Comparison of ENCODE assay signal across 1 cellular context in genomic region chr19:39435499-39436349, GRCh38.
TF ChIP-seq lines count a peak whose summit lies in the region.

RPS16 (minus strand) TSS chr19:39435949; CDS start chr19:39435895, 54 bp downstream.

TF ChIP-seq in HepG2, 621 proteins besides CTCF, POLR2A, EP300 and RAD21 (continued from another document and continues in another):
- no peak for TF ChIP-seq BCLAF1 (IDR thresholded peaks at IDR 0.05)
- TF ChIP-seq SRSF1 (optimal IDR thresholded peaks at IDR 0.05; ENCODE audit: low read depth, low read length): peak; percentile 88
- no peak for TF ChIP-seq SMARCE1 (IDR thresholded peaks at IDR 0.05; ENCODE audit: borderline replicate concordance)
- peak; percentile 59; the same call in 1 of the 2 replicates for TF ChIP-seq ZNF777 (CRISPR knock-in tag; IDR thresholded peaks at IDR 0.05)
- peak; percentile 53; the same call in 1 of the 2 replicates for TF ChIP-seq ZBED4 (CRISPR knock-in tag; IDR thresholded peaks at IDR 0.05; ENCODE audit: borderline replicate concordance)
- TF ChIP-seq MTA3 (CRISPR knock-in tag; IDR thresholded peaks at IDR 0.05): no peak
- peak; percentile 59; the same call in 1 of the 2 replicates for TF ChIP-seq ZNF205 (CRISPR knock-in tag; IDR thresholded peaks at IDR 0.05)
- TF ChIP-seq NRL (CRISPR knock-in tag; IDR thresholded peaks at IDR 0.05; ENCODE audit: borderline replicate concordance): peak; percentile 95; the same call in 1 of the 2 replicates
- no peak for TF ChIP-seq ZNF382 (CRISPR knock-in tag; IDR thresholded peaks at IDR 0.05; ENCODE audit: borderline replicate concordance)
- TF ChIP-seq PREB (CRISPR knock-in tag; IDR thresholded peaks at IDR 0.05): no peak
- peak; percentile 64; the same call in 1 of the 2 replicates for TF ChIP-seq NFKB2 (CRISPR knock-in tag; IDR thresholded peaks at IDR 0.05; ENCODE audit: borderline replicate concordance)
- TF ChIP-seq SYNCRIP (IDR thresholded peaks at IDR 0.05; ENCODE audit: insufficient read depth, low read depth, low read length): no peak
- peak; percentile 63; the same call in 1 of the 2 replicates for TF ChIP-seq ZHX1 (CRISPR knock-in tag; IDR thresholded peaks at IDR 0.05; ENCODE audit: low read depth)
- TF ChIP-seq CBX2 (IDR thresholded peaks at IDR 0.05; ENCODE audit: low read depth, low read length): no peak
- TF ChIP-seq CBX2 (CRISPR knock-in tag; IDR thresholded peaks at IDR 0.05; ENCODE audit: low read depth): no peak
- no peak for TF ChIP-seq HMGA1 (CRISPR knock-in tag; conservative IDR thresholded peaks at IDR 0.05)
- peak; percentile 91 for TF ChIP-seq E2F5 (CRISPR knock-in tag; conservative IDR thresholded peaks at IDR 0.05)
- no peak for TF ChIP-seq ZNF7 (CRISPR knock-in tag; IDR thresholded peaks at IDR 0.05)
- no peak for TF ChIP-seq ZNF333 (CRISPR knock-in tag; IDR thresholded peaks at IDR 0.05; ENCODE audit: borderline replicate concordance)
- TF ChIP-seq IKZF5 (CRISPR knock-in tag; IDR thresholded peaks at IDR 0.05): peak; percentile 65
- TF ChIP-seq NPAS2 (CRISPR knock-in tag; IDR thresholded peaks at IDR 0.05; ENCODE audit: borderline replicate concordance): no peak
- TF ChIP-seq ZNF552 (CRISPR knock-in tag; IDR thresholded peaks at IDR 0.05; ENCODE audit: borderline replicate concordance): peak; percentile 76; the same call in 1 of the 2 replicates
- peak; percentile 91 for TF ChIP-seq ETV5 (CRISPR knock-in tag; IDR thresholded peaks at IDR 0.05; ENCODE audit: borderline replicate concordance)
- peak; percentile 89 for TF ChIP-seq MEIS1 (CRISPR knock-in tag; IDR thresholded peaks at IDR 0.05; ENCODE audit: borderline replicate concordance)
- no peak for TF ChIP-seq THAP8 (CRISPR knock-in tag; IDR thresholded peaks at IDR 0.05; ENCODE audit: borderline replicate concordance)
- peak; percentile 87 for TF ChIP-seq GMEB1 (CRISPR knock-in tag; IDR thresholded peaks at IDR 0.05; ENCODE audit: borderline replicate concordance)
- peak; percentile 88 for TF ChIP-seq SP2 (CRISPR knock-in tag; IDR thresholded peaks at IDR 0.05)
- peak; percentile 99 for TF ChIP-seq RBM39 (IDR thresholded peaks at IDR 0.05; ENCODE audit: low read depth, low read length, poor library complexity, severe bottlenecking)
- 0 out of 2 replicates have a peak, but pooled peaks have one; percentile 32 for TF ChIP-seq ZFP41 (CRISPR knock-in tag; IDR thresholded peaks at IDR 0.05; ENCODE audit: borderline replicate concordance)
- TF ChIP-seq AFF4 (CRISPR knock-in tag; IDR thresholded peaks at IDR 0.05): peak; percentile 70; the same call in 1 of the 2 replicates
- no peak for TF ChIP-seq PAF1 (CRISPR knock-in tag; IDR thresholded peaks at IDR 0.05)
- TF ChIP-seq ZBTB43 (CRISPR knock-in tag; conservative IDR thresholded peaks at IDR 0.05): peak; percentile 48; the same call in 1 of the 2 replicates
- TF ChIP-seq ARHGAP35 (CRISPR knock-in tag; IDR thresholded peaks at IDR 0.05; ENCODE audit: borderline replicate concordance): peak; percentile 84; the same call in 1 of the 2 replicates
- TF ChIP-seq CCDC6 (CRISPR knock-in tag; IDR thresholded peaks at IDR 0.05): peak; percentile 80; the same call in 1 of the 2 replicates
- TF ChIP-seq ZNF792 (CRISPR knock-in tag; IDR thresholded peaks at IDR 0.05): peak; percentile 77; the same call in 1 of the 2 replicates
- 0 out of 2 replicates have a peak, but pooled peaks have one; percentile 70 for TF ChIP-seq ZNF138 (CRISPR knock-in tag; IDR thresholded peaks at IDR 0.05; ENCODE audit: low read depth)
- TF ChIP-seq TBP (CRISPR knock-in tag; IDR thresholded peaks at IDR 0.05): no peak
- TF ChIP-seq ZNF557 (CRISPR knock-in tag; IDR thresholded peaks at IDR 0.05): no peak
- peak; percentile 76 for TF ChIP-seq CHCHD3 (CRISPR knock-in tag; IDR thresholded peaks at IDR 0.05)
- TF ChIP-seq RFX5 (IDR thresholded peaks at IDR 0.05; ENCODE audit: low read depth, low read length): no peak
